ENCODE assay signal across 1 cellular context in the genomic region with DNA sequence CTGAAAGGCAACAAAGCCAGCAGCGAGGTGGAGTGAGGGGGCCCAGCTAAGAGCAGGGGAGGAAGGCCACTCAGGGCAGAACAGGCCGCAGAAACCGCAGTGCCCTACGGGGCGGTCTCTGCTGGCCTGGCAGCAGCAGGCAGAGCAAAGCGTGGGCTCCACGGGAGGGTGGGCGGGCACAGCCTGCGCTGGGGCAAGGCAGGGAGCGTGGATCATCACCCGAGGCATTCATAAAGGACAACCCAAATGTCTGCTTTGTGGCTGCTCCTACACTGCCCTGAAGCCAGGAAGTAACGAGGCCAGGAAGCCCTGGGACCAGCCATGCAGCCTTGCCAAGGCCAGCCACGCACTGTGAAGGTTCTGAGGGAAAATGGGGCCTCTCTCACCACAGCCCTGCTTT.
TF ChIP-seq lines count a peak whose summit lies in the region.

No MANE protein-coding gene starts in this region.

TF ChIP-seq in A549, 52 proteins besides CTCF, POLR2A, EP300 and RAD21 (continued from another document):
- TF ChIP-seq, protein P1, sequence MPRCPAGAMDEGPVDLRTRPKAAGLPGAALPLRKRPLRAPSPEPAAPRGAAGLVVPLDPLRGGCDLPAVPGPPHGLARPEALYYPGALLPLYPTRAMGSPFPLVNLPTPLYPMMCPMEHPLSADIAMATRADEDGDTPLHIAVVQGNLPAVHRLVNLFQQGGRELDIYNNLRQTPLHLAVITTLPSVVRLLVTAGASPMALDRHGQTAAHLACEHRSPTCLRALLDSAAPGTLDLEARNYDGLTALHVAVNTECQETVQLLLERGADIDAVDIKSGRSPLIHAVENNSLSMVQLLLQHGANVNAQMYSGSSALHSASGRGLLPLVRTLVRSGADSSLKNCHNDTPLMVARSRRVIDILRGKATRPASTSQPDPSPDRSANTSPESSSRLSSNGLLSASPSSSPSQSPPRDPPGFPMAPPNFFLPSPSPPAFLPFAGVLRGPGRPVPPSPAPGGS (IDR thresholded peaks at IDR 0.05): no peak
- no peak for TF ChIP-seq JUN (IDR thresholded peaks at IDR 0.05)
- TF ChIP-seq, protein P2, sequence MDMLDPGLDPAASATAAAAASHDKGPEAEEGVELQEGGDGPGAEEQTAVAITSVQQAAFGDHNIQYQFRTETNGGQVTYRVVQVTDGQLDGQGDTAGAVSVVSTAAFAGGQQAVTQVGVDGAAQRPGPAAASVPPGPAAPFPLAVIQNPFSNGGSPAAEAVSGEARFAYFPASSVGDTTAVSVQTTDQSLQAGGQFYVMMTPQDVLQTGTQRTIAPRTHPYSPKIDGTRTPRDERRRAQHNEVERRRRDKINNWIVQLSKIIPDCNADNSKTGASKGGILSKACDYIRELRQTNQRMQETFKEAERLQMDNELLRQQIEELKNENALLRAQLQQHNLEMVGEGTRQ (IDR thresholded peaks at IDR 0.05): no peak
- TF ChIP-seq, protein P3, sequence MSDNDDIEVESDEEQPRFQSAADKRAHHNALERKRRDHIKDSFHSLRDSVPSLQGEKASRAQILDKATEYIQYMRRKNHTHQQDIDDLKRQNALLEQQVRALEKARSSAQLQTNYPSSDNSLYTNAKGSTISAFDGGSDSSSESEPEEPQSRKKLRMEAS (IDR thresholded peaks at IDR 0.05): no peak
- TF ChIP-seq, protein P4, sequence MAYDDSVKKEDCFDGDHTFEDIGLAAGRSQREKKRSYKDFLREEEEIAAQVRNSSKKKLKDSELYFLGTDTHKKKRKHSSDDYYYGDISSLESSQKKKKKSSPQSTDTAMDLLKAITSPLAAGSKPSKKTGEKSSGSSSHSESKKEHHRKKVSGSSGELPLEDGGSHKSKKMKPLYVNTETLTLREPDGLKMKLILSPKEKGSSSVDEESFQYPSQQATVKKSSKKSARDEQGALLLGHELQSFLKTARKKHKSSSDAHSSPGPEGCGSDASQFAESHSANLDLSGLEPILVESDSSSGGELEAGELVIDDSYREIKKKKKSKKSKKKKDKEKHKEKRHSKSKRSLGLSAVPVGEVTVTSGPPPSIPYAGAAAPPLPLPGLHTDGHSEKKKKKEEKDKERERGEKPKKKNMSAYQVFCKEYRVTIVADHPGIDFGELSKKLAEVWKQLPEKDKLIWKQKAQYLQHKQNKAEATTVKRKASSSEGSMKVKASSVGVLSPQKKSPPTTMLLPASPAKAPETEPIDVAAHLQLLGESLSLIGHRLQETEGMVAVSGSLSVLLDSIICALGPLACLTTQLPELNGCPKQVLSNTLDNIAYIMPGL (CRISPR knock-in tag; IDR thresholded peaks at IDR 0.05; ENCODE audit: borderline replicate concordance): no peak
- TF ChIP-seq NPAS2 (CRISPR knock-in tag; IDR thresholded peaks at IDR 0.05; ENCODE audit: borderline replicate concordance): no peak
- TF ChIP-seq ZC3H11A (IDR thresholded peaks at IDR 0.05): no peak
- TF ChIP-seq CBX2 (IDR thresholded peaks at IDR 0.05; ENCODE audit: borderline replicate concordance, low read depth): no peak
- no peak for TF ChIP-seq KDM1A (IDR thresholded peaks at IDR 0.05; ENCODE audit: low read depth)
- TF ChIP-seq NFE2L2 (conservative IDR thresholded peaks at IDR 0.05; ENCODE audit: low read length): no peak
- no peak for TF ChIP-seq EHMT2 (IDR thresholded peaks at IDR 0.05; ENCODE audit: low read depth)
- TF ChIP-seq HOXA7 (CRISPR knock-in tag; IDR thresholded peaks at IDR 0.05): no peak
- no peak for TF ChIP-seq BHLHE40 (IDR thresholded peaks at IDR 0.05; ENCODE audit: low read depth, low read length)
- no peak for TF ChIP-seq CHD2 (IDR thresholded peaks at IDR 0.05; ENCODE audit: low read length, partially characterized antibody)
